Comparison of ENCODE assay signal across 8 cellular contexts in genomic region chr13:51844862-51845573, GRCh38. TPM values are rescaled to one million over a fixed set of nuclear protein-coding genes. Genes with fewer than 3 reads are reported as not detected.
DNase-seq lines count a peak whose midpoint lies in the region; ATAC-seq and TF ChIP-seq lines count a peak whose summit lies in the region.

TMEM272 (minus strand) TSS chr13:51845177; CDS start chr13:51838530, 6,647 bp downstream.

- POLR2A ChIA-PET in RWPE1 (lab: Yijun Ruan, JAX; ENCODE audit: low non-redundant PET), result no interaction called here

- ATAC-seq in HG03095 (IDR thresholded peaks at IDR 0.05; ENCODE audit: unreplicated experiment) (peak; percentile 53), GM21515 (IDR thresholded peaks at IDR 0.05; ENCODE audit: unreplicated experiment) (no peak)

- no peak within 1 kb of the TSS for H3K27ac ChIP-seq in RWPE1

- peaks cover 9% of the 10 kb centered on the region for H3K27me3 Mint-ChIP-seq in activated naive CD8-positive, alpha-beta T cell treated with anti-CD3 and anti-CD28 coated beads for 36 hours
- H3K27me3 Mint-ChIP-seq in progenitor cell of endocrine pancreas, result peaks cover 8% of the 10 kb centered on the region

- no peaks in the 10 kb centered on the region for H3K9me3 Mint-ChIP-seq in activated naive CD8-positive, alpha-beta T cell treated with anti-CD3 and anti-CD28 coated beads for 36 hours
- H3K9me3 Mint-ChIP-seq in progenitor cell of endocrine pancreas (ENCODE audit: low read depth), result peaks cover 3% of the 10 kb centered on the region

- TF ChIP-seq CTCF in RWPE1 (conservative IDR thresholded peaks at IDR 0.05; ENCODE audit: low read depth) (peak; percentile 72), progenitor cell of endocrine pancreas (IDR thresholded peaks at IDR 0.05; ENCODE audit: unreplicated experiment) (peak; percentile 86)

- H3K4me3 Mint-ChIP-seq in activated naive CD8-positive, alpha-beta T cell treated with anti-CD3 and anti-CD28 coated beads for 36 hours, result peak within 1 kb of the TSS; percentile 75
- H3K4me3 Mint-ChIP-seq in progenitor cell of endocrine pancreas (ENCODE audit: low read depth), result peak within 1 kb of the TSS; percentile 38

- intact Hi-C loops in cardiac septum (cut with DNase I), result loop anchor here (5.0 kb wide), 1 partner anchor 282 kb away; the partner anchor contains the start of gene NEK5

- H3K27ac Mint-ChIP-seq in activated naive CD8-positive, alpha-beta T cell treated with anti-CD3 and anti-CD28 coated beads for 36 hours, result peak within 1 kb of the TSS; percentile 61
- no peak within 1 kb of the TSS for H3K27ac Mint-ChIP-seq in progenitor cell of endocrine pancreas

- H3K36me3 Mint-ChIP-seq in activated naive CD8-positive, alpha-beta T cell treated with anti-CD3 and anti-CD28 coated beads for 36 hours, result no peaks in the 10 kb centered on the region
- peaks cover 3% of the 10 kb centered on the region for H3K36me3 Mint-ChIP-seq in progenitor cell of endocrine pancreas (ENCODE audit: insufficient read depth)

- peaks cover 19% of the 10 kb centered on the region for H3K4me1 Mint-ChIP-seq in activated naive CD8-positive, alpha-beta T cell treated with anti-CD3 and anti-CD28 coated beads for 36 hours
- no peaks in the 10 kb centered on the region for H3K4me1 Mint-ChIP-seq in progenitor cell of endocrine pancreas (ENCODE audit: low read depth)

- CTCF ChIA-PET in RWPE1 (lab: Yijun Ruan, JAX), result interaction anchor here (0.6 to 0.7 kb wide), 2 partner anchors 325 to 388 kb away, joined by 4 read pairs; no protein-coding TSS in a partner anchor

- DNase-seq in Daoy (ENCODE audit: low read depth), result peak; percentile 59
- peak; percentile 62 for DNase-seq in RWPE1 (ENCODE audit: low spot score)
- DNase-seq in activated naive CD8-positive, alpha-beta T cell treated with anti-CD3 and anti-CD28 coated beads for 36 hours, result peak; percentile 70
- peak; percentile 82 for DNase-seq in cardiac septum (ENCODE audit: low spot score)
- peak; percentile 73 for DNase-seq in progenitor cell of endocrine pancreas (ENCODE audit: low spot score, unreplicated experiment)
- no peak for DNase-seq in HPDE6-E6E7 (ENCODE audit: extremely low spot score)

RNA-seq across cellular contexts. Expression of gene TMEM272, which starts in this region (rescaled TPM):
- not detected in 2 replicates for total RNA-seq in Daoy (2014; rRNA removed; shearing (Covaris generic))
- 1 to 10 TPM; 1.5 to 1.6 TPM for total RNA-seq in activated naive CD8-positive, alpha-beta T cell treated with anti-CD3 and anti-CD28 coated beads for 36 hours
- total RNA-seq in cardiac septum (1.7 TPM), progenitor cell of endocrine pancreas (1.3 and 1.5 TPM in 2 replicates)

Comparison
In these comparisons a context has a peak if more than half of its experiments do, and no peak if none do; other contexts are left out.
1. Peak in DNase-seq in Daoy; RNA of the gene not detected or under 1 TPM.